Comparison of ENCODE assay signal across 12 cellular contexts in the genomic region with DNA sequence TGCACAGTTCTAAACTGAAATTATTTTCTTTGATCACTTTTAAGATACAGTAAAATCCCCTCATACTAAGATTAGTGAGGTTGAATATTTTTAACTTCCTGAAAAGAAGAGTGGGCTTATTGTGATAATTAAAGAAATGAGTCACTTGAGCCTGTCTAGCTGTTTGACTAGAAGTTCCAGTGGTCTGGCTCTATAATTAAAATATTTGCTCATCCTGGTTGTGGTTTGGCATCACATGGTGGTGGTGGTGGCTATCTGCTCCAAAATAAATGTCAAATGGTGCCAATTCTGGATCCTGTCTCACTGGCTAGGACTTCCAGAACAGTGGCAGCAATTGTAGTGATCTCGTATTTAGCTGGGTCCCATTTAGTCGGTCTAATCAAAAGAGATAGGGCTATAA. TPM values are rescaled to one million over a fixed set of nuclear protein-coding genes. Genes with fewer than 3 reads are reported as not detected.
DNase-seq lines count a peak whose midpoint lies in the region; ATAC-seq and TF ChIP-seq lines count a peak whose summit lies in the region.
"Had no signal": no experiment of that assay in that cellular context is flagged by ENCODE, and none has a peak within 500 bp of the region (broad histone marks: within the 10 kb centered on the region; RNA-seq: fewer than 3 reads in every experiment).

No MANE protein-coding gene starts in this region.

- no peak overlapping the region for H3K4me3 ChIP-seq in BE2C (ENCODE audit: low read depth, low read length)
- H3K4me3 ChIP-seq: gastrocnemius medialis had no signal

- intact Hi-C loops in posterior cingulate gyrus (cut with DNase I) (no loop called here), Right ventricle myocardium inferior (cut with DNase I) (no loop called here)

- no peak for TF ChIP-seq CTCF in BE2C (IDR thresholded peaks at IDR 0.05; ENCODE audit: low read depth, low read length)

- ATAC-seq in GM18505 (IDR thresholded peaks at IDR 0.05; ENCODE audit: unreplicated experiment) (peak; percentile 71), HG02852 (IDR thresholded peaks at IDR 0.05; ENCODE audit: unreplicated experiment) (peak; percentile 82), Right ventricle myocardium inferior (no peak), GM21423 (IDR thresholded peaks at IDR 0.05; ENCODE audit: unreplicated experiment) (no peak)
- ATAC-seq: naive thymus-derived CD8-positive, alpha-beta T cell had no signal

- no peaks in the 10 kb centered on the region for H3K9me3 ChIP-seq in BE2C
- H3K9me3 ChIP-seq: gastrocnemius medialis had no signal

- H3K4me1 ChIP-seq in BE2C = no peaks in the 10 kb centered on the region

- no peaks in the 10 kb centered on the region for H3K27me3 ChIP-seq in BE2C
- H3K27me3 ChIP-seq: gastrocnemius medialis had no signal

- no peaks in the 10 kb centered on the region for H3K36me3 ChIP-seq in BE2C
- H3K36me3 ChIP-seq: gastrocnemius medialis had no signal

- no peak for TF ChIP-seq POLR2A in GM18505 (IDR thresholded peaks at IDR 0.05; ENCODE audit: borderline replicate concordance, extremely low read depth, insufficient read depth, insufficient read length)

- DNase-seq in NCI-H446 treated with DMSO at 0.1 percent for 48 hours (lab: John Stamatoyannopoulos, UW) = peak; percentile 53
- peak; percentile 96 for DNase-seq in myocyte (ENCODE audit: low read depth)
- no peak for DNase-seq in posterior cingulate gyrus
- no peak for DNase-seq in Right ventricle myocardium inferior (ENCODE audit: missing footprints)
- DNase-seq in BE2C = no peak
- DNase-seq: gastrocnemius medialis; GF-D8; naive thymus-derived CD8-positive, alpha-beta T cell; NCI-H187 treated with DMSO at 0.1 percent for 48 hours had no signal

RNA-seq across cellular contexts. Expression of gene TEX9, which starts 8.6 kb away (rescaled TPM):
- total RNA-seq in myocyte (2.7 and 3.1 TPM in 2 replicates), Right ventricle myocardium inferior (0.46 TPM)
- 3.3 TPM for polyA plus RNA-seq in myocyte (2012)
- polyA plus RNA-seq in BE2C (2012; ENCODE audit: insufficient read depth, insufficient read length, low read depth) = 2.3 TPM

Comparison
In these comparisons a context has a peak if more than half of its experiments do, and no peak if none do; other contexts are left out.
1. ATAC-seq: peak in GM18505 (single experiment) and HG02852 (single experiment); none in Right ventricle myocardium inferior (single experiment) and GM21423 (single experiment).
2. DNase-seq: peak in NCI-H446 treated with DMSO at 0.1 percent for 48 hours (single experiment) and myocyte (single experiment); none in posterior cingulate gyrus (0 of 10), Right ventricle myocardium inferior (single experiment) and BE2C (single experiment).